In genomic region chr16:86007524-86007923, GRCh38 we compare ENCODE assay signal across 16 cellular contexts.
DNase-seq lines count a peak whose midpoint lies in the region; ATAC-seq lines count a peak whose summit lies in the region.
"Had no signal": no experiment of that assay in that cellular context is flagged by ENCODE, and none has a peak within 500 bp of the region (broad histone marks: within the 10 kb centered on the region; RNA-seq: fewer than 3 reads in every experiment).

No MANE protein-coding gene starts in this region.

- H3K27me3 Mint-ChIP-seq in activated naive CD4-positive, alpha-beta T cell treated with anti-CD3 and anti-CD28 coated beads, Interleukin-2, amount 50 U/mL, for 24 hours: no peaks in the 10 kb centered on the region
- no peaks in the 10 kb centered on the region for H3K27me3 Mint-ChIP-seq in T-helper 17 cell
- no peaks in the 10 kb centered on the region for H3K27me3 Mint-ChIP-seq in activated naive CD8-positive, alpha-beta T cell treated with anti-CD3 and anti-CD28 coated beads, Interleukin-2, amount 10 ng/mL, durations not matched to agents 7 days and 5 days

- H3K9me3 ChIP-seq in T-helper 17 cell (ENCODE audit: control insufficient read depth, low read length, poor library complexity, severe bottlenecking): no peaks in the 10 kb centered on the region
- H3K9me3 ChIP-seq: BE2C had no signal

- peak overlapping the region; percentile 37 for H3K4me3 Mint-ChIP-seq in activated naive CD4-positive, alpha-beta T cell treated with anti-CD3 and anti-CD28 coated beads, Interleukin-2, amount 50 U/mL, for 24 hours
- H3K4me3 Mint-ChIP-seq in T-helper 17 cell: peak overlapping the region; percentile 60
- peak overlapping the region; percentile 39 for H3K4me3 Mint-ChIP-seq in activated naive CD8-positive, alpha-beta T cell treated with anti-CD3 and anti-CD28 coated beads, Interleukin-2, amount 10 ng/mL, durations not matched to agents 7 days and 5 days
- H3K4me3 Mint-ChIP-seq: CD8-positive, alpha-beta T cell; H9 had no signal

- H3K27ac Mint-ChIP-seq in activated naive CD4-positive, alpha-beta T cell treated with anti-CD3 and anti-CD28 coated beads, Interleukin-2, amount 50 U/mL, for 24 hours: peak overlapping the region; percentile 1
- peak overlapping the region; percentile 1 for H3K27ac Mint-ChIP-seq in T-helper 17 cell
- H3K27ac Mint-ChIP-seq in activated naive CD8-positive, alpha-beta T cell treated with anti-CD3 and anti-CD28 coated beads, Interleukin-2, amount 10 ng/mL, durations not matched to agents 7 days and 5 days: peak overlapping the region; percentile 9
- H3K27ac Mint-ChIP-seq: CD8-positive, alpha-beta T cell; H9 had no signal

- H3K9me3 Mint-ChIP-seq in activated naive CD4-positive, alpha-beta T cell treated with anti-CD3 and anti-CD28 coated beads, Interleukin-2, amount 50 U/mL, for 24 hours: no peaks in the 10 kb centered on the region
- H3K9me3 Mint-ChIP-seq in activated naive CD8-positive, alpha-beta T cell treated with anti-CD3 and anti-CD28 coated beads, Interleukin-2, amount 10 ng/mL, durations not matched to agents 7 days and 5 days: peaks cover 3% of the 10 kb centered on the region
- H3K9me3 Mint-ChIP-seq: CD8-positive, alpha-beta T cell had no signal

- ATAC-seq in T-helper 17 cell: peak; percentile 42
- peak; percentile 31 for ATAC-seq in activated naive CD8-positive, alpha-beta T cell treated with anti-CD3 and anti-CD28 coated beads, Interleukin-2, amount 10 ng/mL, durations not matched to agents 7 days and 5 days (ENCODE audit: low read depth)
- ATAC-seq: CD8-positive, alpha-beta T cell; HepG2 had no signal

- DNase-seq in activated naive CD4-positive, alpha-beta T cell treated with Interleukin-2 at 50 U/mL for 16 hours: no peak
- no peak for DNase-seq in T-helper 17 cell
- DNase-seq in activated naive CD8-positive, alpha-beta T cell treated with anti-CD3 and anti-CD28 coated beads, Interleukin-2, amount 10 ng/mL, durations not matched to agents 7 days and 5 days: no peak
- DNase-seq in SW 1271 (lab: John Stamatoyannopoulos, UW): no peak
- DNase-seq in iPS-NIHi7 (ENCODE audit: extremely low spot score): no peak
- DNase-seq in NCI-H510A (lab: John Stamatoyannopoulos, UW): no peak
- DNase-seq: BE2C; CD8-positive, alpha-beta T cell; DND-41; GF-D8; H9; NCI-H1092; NCI-H748 treated with DMSO at 0.1 percent for 48 hours; PC-9 had no signal

- POLR2A ChIA-PET in activated naive CD8-positive, alpha-beta T cell treated with anti-CD3 and anti-CD28 coated beads, Interleukin-2, amount 10 ng/mL, durations not matched to agents 7 days and 5 days (lab: Charles Lee): no interaction called here

- peaks cover 28% of the 10 kb centered on the region for H3K4me1 Mint-ChIP-seq in activated naive CD4-positive, alpha-beta T cell treated with anti-CD3 and anti-CD28 coated beads, Interleukin-2, amount 50 U/mL, for 24 hours
- H3K4me1 Mint-ChIP-seq in T-helper 17 cell: peaks cover 15% of the 10 kb centered on the region
- peaks cover 36% of the 10 kb centered on the region for H3K4me1 Mint-ChIP-seq in activated naive CD8-positive, alpha-beta T cell treated with anti-CD3 and anti-CD28 coated beads, Interleukin-2, amount 10 ng/mL, durations not matched to agents 7 days and 5 days
- H3K4me1 Mint-ChIP-seq: H9 had no signal

- H3K36me3 Mint-ChIP-seq in activated naive CD4-positive, alpha-beta T cell treated with anti-CD3 and anti-CD28 coated beads, Interleukin-2, amount 50 U/mL, for 24 hours: no peaks in the 10 kb centered on the region
- peaks cover 3% of the 10 kb centered on the region for H3K36me3 Mint-ChIP-seq in T-helper 17 cell (ENCODE audit: low read depth)
- H3K36me3 Mint-ChIP-seq in activated naive CD8-positive, alpha-beta T cell treated with anti-CD3 and anti-CD28 coated beads, Interleukin-2, amount 10 ng/mL, durations not matched to agents 7 days and 5 days: peaks cover 3% of the 10 kb centered on the region
- H3K36me3 Mint-ChIP-seq: CD8-positive, alpha-beta T cell had no signal
